In the genomic region with DNA sequence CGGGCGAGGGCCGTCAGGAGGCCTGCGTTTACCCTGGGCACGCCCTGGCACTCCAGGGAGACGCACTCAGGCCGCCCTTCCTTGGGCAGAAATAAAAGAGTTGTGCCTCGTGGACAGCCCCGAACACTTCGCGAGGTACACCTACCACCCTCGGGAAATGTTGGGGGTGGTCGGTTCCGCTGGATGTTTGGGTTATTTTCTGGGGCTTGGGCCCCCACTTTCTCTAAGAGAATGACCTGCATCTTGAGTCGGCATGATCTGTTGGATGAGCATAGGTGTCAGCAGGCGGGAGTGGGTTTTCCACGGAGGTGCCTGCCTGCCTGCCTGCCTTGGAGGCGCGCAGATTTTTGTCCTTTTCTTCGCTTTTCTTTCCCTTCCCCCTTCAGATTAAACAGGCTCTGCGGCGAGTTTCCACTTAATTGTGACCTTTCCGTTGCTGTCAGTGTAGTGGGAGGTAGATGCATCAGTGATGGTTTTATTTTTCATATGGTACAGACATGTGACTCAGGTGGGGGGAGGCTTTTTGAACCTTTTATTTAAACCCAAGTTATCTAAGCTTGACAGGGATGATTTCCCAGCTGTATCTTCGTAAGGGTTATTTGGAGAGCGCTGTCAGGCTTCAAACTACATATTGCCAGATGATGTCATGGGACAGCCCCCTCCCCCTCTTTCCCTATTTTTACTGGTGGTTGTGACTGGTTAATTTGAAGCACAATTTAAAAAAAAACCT, we compare ENCODE assay signal across 8 cellular contexts. TPM values are rescaled to one million over a fixed set of nuclear protein-coding genes. Genes with fewer than 3 reads are reported as not detected.
DNase-seq lines count a peak whose midpoint lies in the region; ATAC-seq and TF ChIP-seq lines count a peak whose summit lies in the region.

No MANE protein-coding gene starts in this region.

- peaks cover 9% of the 10 kb centered on the region for H4K20me1 ChIP-seq in osteoblast (ENCODE audit: insufficient read depth, low read length)

- peak; percentile 2 for TF ChIP-seq CTCF in GM12873 (IDR thresholded peaks at IDR 0.05; ENCODE audit: insufficient read depth, low read depth, low read length, missing control alignments)
- TF ChIP-seq CTCF in NB4 (IDR thresholded peaks at IDR 0.05; ENCODE audit: low read depth, low read length) = no peak
- TF ChIP-seq CTCF in foreskin fibroblast (IDR thresholded peaks at IDR 0.05; ENCODE audit: low read depth, low read length) = no peak
- no peak for TF ChIP-seq CTCF in osteoblast (IDR thresholded peaks at IDR 0.05; ENCODE audit: extremely low read depth, low read depth, low read length)

- peak; percentile 5 to 8 for ATAC-seq in activated T-cell treated with anti-CD3 and anti-CD28 coated beads, Interleukin-2, amount 50 U/mL, for 4 hours
- ATAC-seq in GM19455 (IDR thresholded peaks at IDR 0.05; ENCODE audit: unreplicated experiment) = no peak

- H2AFZ ChIP-seq in osteoblast (ENCODE audit: low read length) = peak overlapping the region; percentile 86

- no peaks in the 10 kb centered on the region for H3K27me3 Mint-ChIP-seq in activated T-cell treated with anti-CD3 and anti-CD28 coated beads, Interleukin-2, amount 50 U/mL, for 4 hours (ENCODE audit: low read depth)

- peak overlapping the region; percentile 89 for H3K4me2 ChIP-seq in osteoblast (ENCODE audit: insufficient read depth, low read length)

- DNase-seq in NB4 (ENCODE audit: low read depth) = peak; percentile 9
- peak; percentile 21 for DNase-seq in activated T-cell treated with anti-CD3 and anti-CD28 coated beads, Interleukin-2, amount 50 U/mL, for 4 hours
- DNase-seq in foreskin fibroblast = peak; percentile 10 to 47
- peak; percentile 92 for DNase-seq in osteoblast (ENCODE audit: insufficient read length, low spot score, missing footprints)
- DNase-seq in OCI-M2 (lab: John Stamatoyannopoulos, UW; ENCODE audit: unreplicated experiment) = no peak
- no peak for DNase-seq in NK-92 (lab: John Stamatoyannopoulos, UW; ENCODE audit: unreplicated experiment)

- H3K9me3 Mint-ChIP-seq in activated T-cell treated with anti-CD3 and anti-CD28 coated beads, Interleukin-2, amount 50 U/mL, for 4 hours = no peaks in the 10 kb centered on the region

- H3K27me3 ChIP-seq in osteoblast (ENCODE audit: insufficient read depth, low read length) = no peaks in the 10 kb centered on the region

- peak overlapping the region; percentile 79 for H3K27ac ChIP-seq in osteoblast (ENCODE audit: low read depth, low read length)

- TF ChIP-seq POLR2A in NB4 (IDR thresholded peaks at IDR 0.05; ENCODE audit: extremely low read depth, insufficient read length) = no peak

- H3K36me3 ChIP-seq in osteoblast (ENCODE audit: insufficient read depth, low read length) = no peaks in the 10 kb centered on the region

- H3K4me3 ChIP-seq in NB4 (ENCODE audit: low read depth, low read length) (peak overlapping the region; percentile 58), foreskin fibroblast (ENCODE audit: low read depth in 1 of 2, low read length in 2 of 2) (peak overlapping the region; percentile 78 to 87), osteoblast (ENCODE audit: insufficient read depth, low read length) (peak overlapping the region; percentile 86)

- H3K4me1 ChIP-seq in osteoblast (ENCODE audit: insufficient read depth, low read length) = peaks cover 32% of the 10 kb centered on the region

- H3K4me3 Mint-ChIP-seq in activated T-cell treated with anti-CD3 and anti-CD28 coated beads, Interleukin-2, amount 50 U/mL, for 4 hours = peak overlapping the region; percentile 85

- peaks cover 46% of the 10 kb centered on the region for H3K79me2 ChIP-seq in osteoblast (ENCODE audit: insufficient read depth, low read length)

- H3K9me3 ChIP-seq in osteoblast (ENCODE audit: low read depth, low read length) = no peaks in the 10 kb centered on the region

- H3K4me1 Mint-ChIP-seq in activated T-cell treated with anti-CD3 and anti-CD28 coated beads, Interleukin-2, amount 50 U/mL, for 4 hours (ENCODE audit: low read depth) = peaks cover 24% of the 10 kb centered on the region

- no peaks in the 10 kb centered on the region for H3K36me3 Mint-ChIP-seq in activated T-cell treated with anti-CD3 and anti-CD28 coated beads, Interleukin-2, amount 50 U/mL, for 4 hours (ENCODE audit: insufficient read depth)

RNA-seq across cellular contexts. Expression of gene HECTD2, which starts 0.7 kb away (rescaled TPM):
- 1 to 10 TPM; 3.2 to 6.7 (median 3.7) TPM for total RNA-seq in activated T-cell treated with anti-CD3 and anti-CD28 coated beads, Interleukin-2, amount 50 U/mL, for 4 hours
- total RNA-seq in osteoblast = 15.9 and 17.1 TPM in 2 replicates

Comparison
In these comparisons a context has a peak if more than half of its experiments do, and no peak if none do; other contexts are left out.
1. DNase-seq: peak in NB4 (single experiment), activated T-cell treated with anti-CD3 and anti-CD28 coated beads, Interleukin-2, amount 50 U/mL, for 4 hours (single experiment), foreskin fibroblast (2 of 2) and osteoblast (single experiment); none in OCI-M2 (single experiment) and NK-92 (single experiment).
2. Peak in every context shown above with its lines, with median percentiles within 50 percentile points of each other: H3K4me3 ChIP-seq.